ENCODE assay signal across 26 cellular contexts in genomic region chr6:106710580-106710979, GRCh38.
"Had no signal": no experiment of that assay in that cellular context is flagged by ENCODE, and none has a peak within 500 bp of the region (broad histone marks: within the 10 kb centered on the region; RNA-seq: fewer than 3 reads in every experiment).

No MANE protein-coding gene starts in this region.

- H3K36me3 ChIP-seq: esophagus squamous epithelium, gastroesophageal sphincter, left ventricle myocardium inferior, lower lobe of right lung, spleen, tibial nerve, upper lobe of right lung had no signal

- H3K9me3 ChIP-seq: esophagus squamous epithelium, gastroesophageal sphincter, lower lobe of right lung, psoas muscle, testis, tibial nerve, upper lobe of right lung had no signal

- H3K4me1 ChIP-seq: gastroesophageal sphincter, left ventricle myocardium inferior, lower lobe of right lung, psoas muscle, testis, tibial nerve, upper lobe of right lung had no signal

- DNase-seq: cortex of kidney; dorsolateral prefrontal cortex; effector memory CD4-positive, alpha-beta T cell; esophagus squamous epithelium; foreskin fibroblast; glutamatergic neuron; kidney; left cardiac atrium; left ventricle myocardium inferior; lower lobe of right lung; mesenchymal stem cell; naive B cell; psoas muscle; retina; spleen; stimulated activated CD4-positive, alpha-beta T cell treated with anti-CD3 and anti-CD28 coated beads, Interleukin-15, amount 100 ng/mL, for 24 hours; stimulated activated CD4-positive, alpha-beta T cell treated with anti-CD3 and anti-CD28 coated beads, Interleukin-1b, Interleukin-23, amount 100 ng/mL, for 48 hours; stimulated activated CD4-positive, alpha-beta T cell treated with anti-CD3 and anti-CD28 coated beads, Interleukin-4, amount 100 ng/mL, for 24 hours; stimulated activated naive B cell treated with anti-CD40 and anti-IgM and Interleukin-4, amounts not matched to agents 10 μg/mL and 1 μg/mL and 100 μg/mL, for 72 hours; stimulated activated naive CD8-positive, alpha-beta T cell treated with anti-CD3 and anti-CD28 coated beads, Interleukin-15, amount 100 ng/mL, for 72 hours; testis; upper lobe of right lung had no signal

- H3K27me3 ChIP-seq: esophagus squamous epithelium, spleen, testis, tibial nerve, upper lobe of right lung had no signal

- ATAC-seq: gastroesophageal sphincter; left cardiac atrium; lower lobe of right lung; psoas muscle; sciatic nerve; stimulated activated naive B cell treated with anti-CD40 and anti-IgM and Interleukin-4, amounts not matched to agents 10 μg/mL and 1 μg/mL and 100 μg/mL, for 72 hours; stimulated activated naive CD8-positive, alpha-beta T cell treated with anti-CD3 and anti-CD28 coated beads, Interleukin-15, amount 100 ng/mL, for 72 hours; upper lobe of right lung had no signal

- H3K4me3 ChIP-seq: dorsolateral prefrontal cortex, esophagus squamous epithelium, gastroesophageal sphincter, left ventricle myocardium inferior, lower lobe of right lung, psoas muscle, spleen, testis, tibial nerve, upper lobe of right lung had no signal

- H3K27ac ChIP-seq: dorsolateral prefrontal cortex, esophagus squamous epithelium, gastroesophageal sphincter, left ventricle myocardium inferior, lower lobe of right lung, psoas muscle, spleen, testis, tibial nerve, upper lobe of right lung had no signal

- FAIRE-seq: endometrium, kidney had no signal
